15 cellular contexts compared by ENCODE assay signal in the genomic region with DNA sequence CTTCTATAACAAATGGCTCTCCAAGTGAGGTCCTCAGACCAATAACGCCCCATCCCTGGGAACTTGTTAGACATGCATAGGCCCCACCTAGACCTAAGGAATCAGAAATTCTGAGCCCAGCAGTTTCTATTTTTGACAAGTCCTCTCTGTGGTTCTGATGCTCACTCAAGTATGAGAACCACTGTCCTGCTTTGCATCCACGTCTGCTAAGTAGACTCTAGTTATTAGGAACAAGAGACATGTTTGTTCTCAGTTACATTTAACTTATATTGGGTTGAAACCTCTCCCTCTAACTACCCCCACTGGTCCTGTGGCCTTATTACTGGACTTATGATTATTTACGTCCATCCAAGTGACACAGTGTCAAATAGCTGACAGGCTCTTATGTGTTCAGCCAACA.
A peak's percentile ranks its signal among the peaks of the same experiment; 100 is the strongest.
DNase-seq lines count a peak whose midpoint lies in the region; ATAC-seq, FAIRE-seq and TF ChIP-seq lines count a peak whose summit lies in the region.
"Had no signal": no experiment of that assay in that cellular context is flagged by ENCODE, and none has a peak within 500 bp of the region (broad histone marks: within the 10 kb centered on the region; RNA-seq: fewer than 3 reads in every experiment).

No MANE protein-coding gene starts in this region.

- H3K4me3 ChIP-seq in GM12878: no peak overlapping the region
- H3K4me3 ChIP-seq: heart right ventricle, lung, PC-9 had no signal

- no peaks in the 10 kb centered on the region for H4K20me1 ChIP-seq in GM12878 (ENCODE audit: control insufficient read depth, insufficient read depth)

- H3K27me3 Mint-ChIP-seq in activated T-cell treated with anti-CD3 and anti-CD28 coated beads, Interleukin-2, amount 50 U/mL, for 24 hours: no peaks in the 10 kb centered on the region

- RAD21 ChIA-PET in GM12878 (lab: Charles Lee; ENCODE audit: unreplicated experiment): no interaction called here

- H3K27ac ChIP-seq in GM12878 (ENCODE audit: control insufficient read depth, insufficient read depth): no peak overlapping the region
- H3K27ac ChIP-seq: heart right ventricle, PC-9 had no signal

- no peak for TF ChIP-seq CTCF in GM12878 (IDR thresholded peaks at IDR 0.05 in 2 of 3, conservative IDR thresholded peaks at IDR 0.05 in 1 of 3; ENCODE audit: control insufficient read depth in 2 of 3, extremely low read depth in 1 of 3, insufficient read depth in 1 of 3, low read depth in 3 of 3, low read length in 3 of 3)

- peaks cover 30% of the 10 kb centered on the region for H3K4me1 ChIP-seq in GM12878 (ENCODE audit: control insufficient read depth, insufficient read depth, low read length)
- H3K4me1 ChIP-seq: heart right ventricle had no signal

- H3K36me3 Mint-ChIP-seq in activated T-cell treated with anti-CD3 and anti-CD28 coated beads, Interleukin-2, amount 50 U/mL, for 24 hours (ENCODE audit: low read depth): no peaks in the 10 kb centered on the region
- H3K36me3 Mint-ChIP-seq: CD8-positive, alpha-beta memory T cell had no signal

- H3K9ac ChIP-seq in GM12878 (ENCODE audit: control insufficient read depth, insufficient read depth, low read length): no peak overlapping the region

- no peaks in the 10 kb centered on the region for H3K79me2 ChIP-seq in GM12878 (ENCODE audit: control insufficient read depth, insufficient read depth, low read length)

- SMC1A ChIA-PET in GM12878 (lab: Charles Lee; ENCODE audit: uncharacterized antibody, unreplicated experiment): interaction anchor here (0.5 to 2.3 kb wide), 6 partner anchors 12 to 410 kb away, joined by 3 to 13 read pairs (median 4); no protein-coding TSS in a partner anchor

- CTCF ChIA-PET in GM12878 (lab: Yijun Ruan, JAX): interaction anchor here (0.5 to 1.3 kb wide), 2 partner anchors 195 to 442 kb away, joined by 3 to 5 read pairs; no protein-coding TSS in a partner anchor

- no peaks in the 10 kb centered on the region for H3K4me1 Mint-ChIP-seq in activated T-cell treated with anti-CD3 and anti-CD28 coated beads, Interleukin-2, amount 50 U/mL, for 24 hours (ENCODE audit: low read depth)
- H3K4me1 Mint-ChIP-seq: CD8-positive, alpha-beta memory T cell had no signal

- FAIRE-seq in GM12878 (lab: Jason Lieb, UNC): peak; percentile 82

- no peaks in the 10 kb centered on the region for H3K27me3 ChIP-seq in GM12878 (replicated peaks in 1 of 2; ENCODE audit: control insufficient read depth in 2 of 2, insufficient read depth in 2 of 2, low read length in 1 of 2)
- H3K27me3 ChIP-seq: heart right ventricle had no signal

- no peak overlapping the region for H3K27ac Mint-ChIP-seq in activated T-cell treated with anti-CD3 and anti-CD28 coated beads, Interleukin-2, amount 50 U/mL, for 24 hours
- H3K27ac Mint-ChIP-seq: T-helper 17 cell had no signal

- peak; percentile 76 for ATAC-seq in GM18868 (IDR thresholded peaks at IDR 0.05; ENCODE audit: unreplicated experiment)
- peak; percentile 87 for ATAC-seq in GM21515 (IDR thresholded peaks at IDR 0.05; ENCODE audit: unreplicated experiment)
- peak; percentile 81 for ATAC-seq in HG03064 (IDR thresholded peaks at IDR 0.05; ENCODE audit: low read depth, unreplicated experiment)
- peak; percentile 90 for ATAC-seq in GM12878
- ATAC-seq: T-helper 17 cell had no signal

- DNase-seq in GM12878 (ENCODE audit: low read depth, low spot score) (peak; percentile 46), NCI-H1694 (lab: John Stamatoyannopoulos, UW) (no peak), NCI-H446 treated with DMSO at 0.1 percent for 48 hours (lab: John Stamatoyannopoulos, UW) (no peak)
- DNase-seq in activated T-cell treated with anti-CD3 and anti-CD28 coated beads, Interleukin-2, amount 50 U/mL, for 24 hours: no peak
- DNase-seq: amygdala; CD8-positive, alpha-beta memory T cell; heart right ventricle; NCI-H1417 treated with DMSO at 0.1 percent for 48 hours; PC-9; stimulated activated CD4-positive, alpha-beta T cell treated with anti-CD3 and anti-CD28 coated beads, Interleukin-4, amount 100 ng/mL, for 24 hours; T-helper 17 cell had no signal

- H2AFZ ChIP-seq in GM12878 (ENCODE audit: control insufficient read depth, low read depth, low read length): no peak overlapping the region
- H2AFZ ChIP-seq: PC-9 had no signal

- intact Hi-C loops in GM12878 (cut with micrococcal nuclease; ENCODE audit: unreplicated experiment): no loop called here

- TF ChIP-seq EP300 in GM12878 (IDR thresholded peaks at IDR 0.05; ENCODE audit: borderline replicate concordance in 1 of 2, control insufficient read depth in 1 of 2, low read depth in 2 of 2, low read length in 2 of 2): peak in 1 of 2 experiments; percentile 48; a peak in 1 of 4 replicates

- no peaks in the 10 kb centered on the region for H3K9me3 Mint-ChIP-seq in activated T-cell treated with anti-CD3 and anti-CD28 coated beads, Interleukin-2, amount 50 U/mL, for 24 hours
- H3K9me3 Mint-ChIP-seq: CD8-positive, alpha-beta memory T cell had no signal

- no TSS peak for BruUV-seq in GM12878 (replicated peaks; lab: Mats Ljungman, UMichigan)

- no peak for TF ChIP-seq RAD21 in GM12878 (IDR thresholded peaks at IDR 0.05; ENCODE audit: insufficient read depth, low read depth, low read length)

- peak overlapping the region; percentile 64 for H3K4me2 ChIP-seq in GM12878 (ENCODE audit: control insufficient read depth, insufficient read depth)
- H3K4me2 ChIP-seq: PC-9 had no signal

- 18% methylated on average over 3 of the region's 3 CpGs for WGBS in GM12878 (ENCODE audit: insufficient coverage, insufficient replicate concordance, low lambda C conversion rate, missing lambda C conversion rate)

- no peak for TF ChIP-seq POLR2A in GM12878 (IDR thresholded peaks at IDR 0.05; ENCODE audit: low read depth, low read length)

- POLR2A ChIA-PET in GM12878 (lab: Charles Lee): interaction anchor here (1.0 kb wide), 1 partner anchor 269 kb away, joined by 3 read pairs; no protein-coding TSS in a partner anchor

- no peak overlapping the region for H3K4me3 Mint-ChIP-seq in activated T-cell treated with anti-CD3 and anti-CD28 coated beads, Interleukin-2, amount 50 U/mL, for 24 hours
- H3K4me3 Mint-ChIP-seq: CD8-positive, alpha-beta memory T cell; T-helper 17 cell had no signal

- H3K9me3 ChIP-seq in GM12878 (replicated peaks; ENCODE audit: control insufficient read depth, insufficient read depth, low read length): no peaks in the 10 kb centered on the region; the same call in 2 of the 3 replicates
- H3K9me3 ChIP-seq: heart right ventricle had no signal

- no peaks in the 10 kb centered on the region for H3K36me3 ChIP-seq in GM12878 (ENCODE audit: control insufficient read depth in 2 of 2, insufficient read depth in 2 of 2, low read length in 1 of 2)
- H3K36me3 ChIP-seq: heart right ventricle had no signal

- in situ Hi-C loops in GM12878 (cut with MboI): no loop called here

TF ChIP-seq in GM12878, 131 proteins besides CTCF, POLR2A, EP300 and RAD21 (continues in another document):
- no peak; the same call in 1 of the 2 replicates for TF ChIP-seq MTA3 (IDR thresholded peaks at IDR 0.05; ENCODE audit: borderline replicate concordance, low read length)
- no peak for TF ChIP-seq BACH1 (IDR thresholded peaks at IDR 0.05; ENCODE audit: borderline replicate concordance)
- peak; percentile 53; the same call in 1 of the 2 replicates for TF ChIP-seq PAX5 (IDR thresholded peaks at IDR 0.05; ENCODE audit: borderline replicate concordance, low read depth, low read length)
- TF ChIP-seq, protein P1, sequence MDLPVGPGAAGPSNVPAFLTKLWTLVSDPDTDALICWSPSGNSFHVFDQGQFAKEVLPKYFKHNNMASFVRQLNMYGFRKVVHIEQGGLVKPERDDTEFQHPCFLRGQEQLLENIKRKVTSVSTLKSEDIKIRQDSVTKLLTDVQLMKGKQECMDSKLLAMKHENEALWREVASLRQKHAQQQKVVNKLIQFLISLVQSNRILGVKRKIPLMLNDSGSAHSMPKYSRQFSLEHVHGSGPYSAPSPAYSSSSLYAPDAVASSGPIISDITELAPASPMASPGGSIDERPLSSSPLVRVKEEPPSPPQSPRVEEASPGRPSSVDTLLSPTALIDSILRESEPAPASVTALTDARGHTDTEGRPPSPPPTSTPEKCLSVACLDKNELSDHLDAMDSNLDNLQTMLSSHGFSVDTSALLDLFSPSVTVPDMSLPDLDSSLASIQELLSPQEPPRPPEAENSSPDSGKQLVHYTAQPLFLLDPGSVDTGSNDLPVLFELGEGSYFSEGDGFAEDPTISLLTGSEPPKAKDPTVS (IDR thresholded peaks at IDR 0.05; ENCODE audit: low read depth, low read length): no peak
- peak; percentile 15 for TF ChIP-seq MEF2B (IDR thresholded peaks at IDR 0.05; ENCODE audit: partially characterized antibody, poor library complexity, severe bottlenecking)
- no peak for TF ChIP-seq GATAD2B (conservative IDR thresholded peaks at IDR 0.05; ENCODE audit: low read depth)
- TF ChIP-seq NFIC (IDR thresholded peaks at IDR 0.05; ENCODE audit: low read depth, low read length): 0 out of 2 replicates have a peak, but pooled peaks have one; percentile 21
- TF ChIP-seq CREB1 (IDR thresholded peaks at IDR 0.05; ENCODE audit: low read depth): no peak
- no peak for TF ChIP-seq SREBF2 (IDR thresholded peaks at IDR 0.05; ENCODE audit: low read length)
- TF ChIP-seq, protein P2, sequence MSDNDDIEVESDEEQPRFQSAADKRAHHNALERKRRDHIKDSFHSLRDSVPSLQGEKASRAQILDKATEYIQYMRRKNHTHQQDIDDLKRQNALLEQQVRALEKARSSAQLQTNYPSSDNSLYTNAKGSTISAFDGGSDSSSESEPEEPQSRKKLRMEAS (IDR thresholded peaks at IDR 0.05; ENCODE audit: low read depth, low read length): no peak
- TF ChIP-seq MTA2 (IDR thresholded peaks at IDR 0.05; ENCODE audit: low read depth): peak; percentile 24; the same call in 1 of the 2 replicates
- TF ChIP-seq RUNX3 (IDR thresholded peaks at IDR 0.05; ENCODE audit: low read length): peak; percentile 74
- TF ChIP-seq DPF2 (IDR thresholded peaks at IDR 0.05): no peak
- no peak for TF ChIP-seq SREBF1 (IDR thresholded peaks at IDR 0.05; ENCODE audit: low read length)
- TF ChIP-seq IRF4 (IDR thresholded peaks at IDR 0.05; ENCODE audit: low read depth, low read length): no peak
- TF ChIP-seq, protein P3, sequence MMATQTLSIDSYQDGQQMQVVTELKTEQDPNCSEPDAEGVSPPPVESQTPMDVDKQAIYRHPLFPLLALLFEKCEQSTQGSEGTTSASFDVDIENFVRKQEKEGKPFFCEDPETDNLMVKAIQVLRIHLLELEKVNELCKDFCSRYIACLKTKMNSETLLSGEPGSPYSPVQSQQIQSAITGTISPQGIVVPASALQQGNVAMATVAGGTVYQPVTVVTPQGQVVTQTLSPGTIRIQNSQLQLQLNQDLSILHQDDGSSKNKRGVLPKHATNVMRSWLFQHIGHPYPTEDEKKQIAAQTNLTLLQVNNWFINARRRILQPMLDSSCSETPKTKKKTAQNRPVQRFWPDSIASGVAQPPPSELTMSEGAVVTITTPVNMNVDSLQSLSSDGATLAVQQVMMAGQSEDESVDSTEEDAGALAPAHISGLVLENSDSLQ (IDR thresholded peaks at IDR 0.05): no peak
- TF ChIP-seq RELA (IDR thresholded peaks at IDR 0.05; ENCODE audit: borderline replicate concordance, partially characterized antibody): no peak
